In the genomic region with DNA sequence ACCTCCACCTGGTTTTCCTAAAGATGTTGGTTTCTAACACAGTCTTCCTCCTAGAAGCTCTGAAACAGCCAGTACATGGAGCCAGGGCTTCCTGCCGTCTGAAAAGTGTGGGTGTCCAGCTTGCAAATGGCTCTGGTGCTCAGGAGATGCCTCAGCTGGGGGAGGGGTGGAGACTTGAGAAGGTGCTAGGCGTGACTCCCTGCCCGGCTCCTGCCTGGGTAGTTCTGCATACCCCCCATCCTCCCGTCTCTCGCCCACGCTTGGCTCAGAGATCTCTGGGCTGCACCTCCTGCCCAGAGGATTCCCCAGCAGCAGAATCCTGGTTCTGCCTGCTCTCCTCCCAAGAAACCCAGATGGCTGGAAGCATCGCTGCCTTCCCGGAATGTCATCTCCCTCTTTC, we compare ENCODE assay signal across 1 cellular context.
TF ChIP-seq lines count a peak whose summit lies in the region.

No MANE protein-coding gene starts in this region.

TF ChIP-seq in H1, 55 proteins besides CTCF, POLR2A, EP300 and RAD21 (continued from another document):
- no peak for TF ChIP-seq MAFK (IDR thresholded peaks at IDR 0.05; ENCODE audit: low read depth, low read length)
- no peak for TF ChIP-seq SIX5 (IDR thresholded peaks at IDR 0.05; ENCODE audit: low read depth, low read length)
- TF ChIP-seq, protein P1, sequence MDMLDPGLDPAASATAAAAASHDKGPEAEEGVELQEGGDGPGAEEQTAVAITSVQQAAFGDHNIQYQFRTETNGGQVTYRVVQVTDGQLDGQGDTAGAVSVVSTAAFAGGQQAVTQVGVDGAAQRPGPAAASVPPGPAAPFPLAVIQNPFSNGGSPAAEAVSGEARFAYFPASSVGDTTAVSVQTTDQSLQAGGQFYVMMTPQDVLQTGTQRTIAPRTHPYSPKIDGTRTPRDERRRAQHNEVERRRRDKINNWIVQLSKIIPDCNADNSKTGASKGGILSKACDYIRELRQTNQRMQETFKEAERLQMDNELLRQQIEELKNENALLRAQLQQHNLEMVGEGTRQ (IDR thresholded peaks at IDR 0.05; ENCODE audit: low read length): no peak
- TF ChIP-seq HDAC2 (IDR thresholded peaks at IDR 0.05; ENCODE audit: borderline replicate concordance in 1 of 2, low read depth in 2 of 2, low read length in 2 of 2): no peak
- no peak for TF ChIP-seq SAP30 (IDR thresholded peaks at IDR 0.05; ENCODE audit: insufficient read depth, insufficient replicate concordance, low read length)
- no peak for TF ChIP-seq CBX8 (IDR thresholded peaks at IDR 0.05; ENCODE audit: borderline replicate concordance, low read depth, low read length)
- TF ChIP-seq, protein P2, sequence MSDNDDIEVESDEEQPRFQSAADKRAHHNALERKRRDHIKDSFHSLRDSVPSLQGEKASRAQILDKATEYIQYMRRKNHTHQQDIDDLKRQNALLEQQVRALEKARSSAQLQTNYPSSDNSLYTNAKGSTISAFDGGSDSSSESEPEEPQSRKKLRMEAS (IDR thresholded peaks at IDR 0.05): no peak
- TF ChIP-seq ZNF274 (IDR thresholded peaks at IDR 0.05; ENCODE audit: borderline replicate concordance, extremely low read depth, low read length): no peak
- TF ChIP-seq CTBP2 (IDR thresholded peaks at IDR 0.05; ENCODE audit: borderline replicate concordance, insufficient read depth, insufficient read length, low read length): no peak
- no peak for TF ChIP-seq RBBP5 (IDR thresholded peaks at IDR 0.05; ENCODE audit: borderline replicate concordance, low read depth, low read length)
- TF ChIP-seq NANOG (IDR thresholded peaks at IDR 0.05; ENCODE audit: insufficient read depth, low read depth, low read length, poor library complexity, severe bottlenecking): no peak
